Comparison of ENCODE assay signal across 8 cellular contexts in genomic region chr1:225987491-225988316, GRCh38. TPM values are rescaled to one million over a fixed set of nuclear protein-coding genes. Genes with fewer than 3 reads are reported as not detected.
A peak's percentile ranks its signal among the peaks of the same experiment; 100 is the strongest.
DNase-seq lines count a peak whose midpoint lies in the region; ATAC-seq, FAIRE-seq and TF ChIP-seq lines count a peak whose summit lies in the region.

No MANE protein-coding gene starts in this region.

- H3K4me1 ChIP-seq in CD4-positive, CD25-positive, alpha-beta regulatory T cell (ENCODE audit: control insufficient read depth, insufficient read depth, low read length, poor library complexity, severe bottlenecking), result peaks cover 11% of the 10 kb centered on the region
- no peaks in the 10 kb centered on the region for H3K4me1 ChIP-seq in H9 (ENCODE audit: insufficient read depth, low read length)
- H3K4me1 ChIP-seq in OCI-LY7 (ENCODE audit: insufficient read depth, low read length, poor library complexity, severe bottlenecking), result peaks cover 20% of the 10 kb centered on the region
- H3K4me1 ChIP-seq in osteoblast (ENCODE audit: insufficient read depth, low read length), result no peaks in the 10 kb centered on the region

- H3K9me3 Mint-ChIP-seq in CD4-positive, CD25-positive, alpha-beta regulatory T cell, result no peaks in the 10 kb centered on the region
- no peaks in the 10 kb centered on the region for H3K9me3 Mint-ChIP-seq in H9

- H2AK5ac ChIP-seq in H9 (ENCODE audit: insufficient read length, low read length), result no peak overlapping the region

- H3K4me2 ChIP-seq in H9 (ENCODE audit: insufficient read depth, insufficient read length, low read length), result no peak overlapping the region
- H3K4me2 ChIP-seq in OCI-LY7 (ENCODE audit: low read length), result no peak overlapping the region
- H3K4me2 ChIP-seq in osteoblast (ENCODE audit: insufficient read depth, low read length), result no peak overlapping the region

- no peaks in the 10 kb centered on the region for H3K9me2 ChIP-seq in OCI-LY7 (ENCODE audit: insufficient read depth, low read length)

- no peak overlapping the region for H2BK20ac ChIP-seq in H9 (ENCODE audit: low read depth, low read length, poor library complexity, severe bottlenecking)

- H3K4me1 Mint-ChIP-seq in CD4-positive, CD25-positive, alpha-beta regulatory T cell, result peaks cover 19 to 37% (median 27%) of the 10 kb centered on the region in 4 donors
- H3K4me1 Mint-ChIP-seq in H9, result no peaks in the 10 kb centered on the region

- peak overlapping the region in 2 of 3 donors; percentile 2 to 50 for H3K27ac Mint-ChIP-seq in CD4-positive, CD25-positive, alpha-beta regulatory T cell
- H3K27ac Mint-ChIP-seq in H9, result peak overlapping the region in 1 of 3 experiments; percentile 41; a peak in 2 of 7 replicates

- no peak overlapping the region for H2BK5ac ChIP-seq in H9 (ENCODE audit: insufficient read length, low read length)

- no peaks in the 10 kb centered on the region for H3K9me3 ChIP-seq in CD4-positive, CD25-positive, alpha-beta regulatory T cell (ENCODE audit: control insufficient read depth in 2 of 2, low read length in 2 of 2)
- H3K9me3 ChIP-seq in H9 (ENCODE audit: control insufficient read depth, low read depth, low read length), result no peaks in the 10 kb centered on the region
- 0 out of 2 replicates have a peak, but pooled peaks cover 7% of the 10 kb centered on the region for H3K9me3 ChIP-seq in OCI-LY7 (ENCODE audit: low read length)
- H3K9me3 ChIP-seq in osteoblast (ENCODE audit: low read depth, low read length), result no peaks in the 10 kb centered on the region

- H2BK120ac ChIP-seq in H9 (ENCODE audit: low read depth, low read length, poor library complexity, severe bottlenecking), result no peak overlapping the region

- peak in 2 of 3 donors; percentile 50 to 72 for DNase-seq in CD4-positive, CD25-positive, alpha-beta regulatory T cell
- DNase-seq in H9 (no peak), OCI-LY7 (ENCODE audit: low spot score) (peak; percentile 68), osteoblast (ENCODE audit: insufficient read length, low spot score, missing footprints) (peak; percentile 84), NCI-H187 treated with DMSO at 0.1 percent for 48 hours (lab: John Stamatoyannopoulos, UW) (no peak)
- DNase-seq in activated CD4-positive, alpha-beta T cell treated with anti-CD3 and anti-CD28 coated beads, Interleukin-2, amount 50 U/mL, for 4 hours, result no peak
- DNase-seq in activated CD8-positive, alpha-beta memory T cell treated with anti-CD3 and anti-CD28 coated beads, Interleukin-2, amount 50 U/mL, for 48 hours, result no peak

- peak; percentile 92 for FAIRE-seq in endometrium (lab: Jason Lieb, UNC)

- no peak overlapping the region for H3K4me3 ChIP-seq in CD4-positive, CD25-positive, alpha-beta regulatory T cell (ENCODE audit: low read depth, low read length)
- H3K4me3 ChIP-seq in OCI-LY7 (ENCODE audit: low read depth, low read length, poor library complexity, severe bottlenecking) (no peak overlapping the region), osteoblast (ENCODE audit: insufficient read depth, low read length) (no peak overlapping the region)

- no peak overlapping the region for H3K23ac ChIP-seq in H9 (ENCODE audit: insufficient read length, low read depth, low read length)

- no peak overlapping the region for H2AFZ ChIP-seq in H9 (ENCODE audit: low read length)
- no peak overlapping the region for H2AFZ ChIP-seq in OCI-LY7 (ENCODE audit: low read length)
- H2AFZ ChIP-seq in osteoblast (ENCODE audit: low read length), result no peak overlapping the region

- intact Hi-C loops in OCI-LY7 (cut with micrococcal nuclease; ENCODE audit: unreplicated experiment), result no loop called here

- no peaks in the 10 kb centered on the region for H4K20me1 ChIP-seq in H9 (ENCODE audit: control insufficient read depth, insufficient read depth, insufficient read length)
- H4K20me1 ChIP-seq in OCI-LY7 (ENCODE audit: insufficient read depth, low read length), result no peaks in the 10 kb centered on the region
- peaks cover 13% of the 10 kb centered on the region for H4K20me1 ChIP-seq in osteoblast (ENCODE audit: insufficient read depth, low read length)

- no peak overlapping the region for H4K91ac ChIP-seq in H9 (ENCODE audit: insufficient read length, low read depth, low read length)

- H4K5ac ChIP-seq in H9 (ENCODE audit: insufficient read length, low read depth, low read length), result no peak overlapping the region

- CTCF ChIA-PET in OCI-LY7 (lab: Charles Lee; ENCODE audit: unreplicated experiment), result interaction anchor here (0.7 to 1.4 kb wide), 3 partner anchors 8 to 499 kb away, joined by 3 read pairs; partner anchors contain the start of gene PYCR2

- no peak overlapping the region for H3K56ac ChIP-seq in H9 (ENCODE audit: insufficient read length, low read depth, low read length)

- H3K18ac ChIP-seq in H9 (ENCODE audit: insufficient read length, low read depth, low read length), result no peak overlapping the region

- no peak overlapping the region for H2BK15ac ChIP-seq in H9 (ENCODE audit: low read depth, low read length)

- H3K4me3 Mint-ChIP-seq in CD4-positive, CD25-positive, alpha-beta regulatory T cell, result peak overlapping the region in 1 of 4 donors; percentile 3
- no peak overlapping the region for H3K4me3 Mint-ChIP-seq in H9

- TF ChIP-seq CTCF in H9 (conservative IDR thresholded peaks at IDR 0.05) (peak; percentile 83), OCI-LY7 (conservative IDR thresholded peaks at IDR 0.05; ENCODE audit: low read length) (peak; percentile 94), osteoblast (IDR thresholded peaks at IDR 0.05; ENCODE audit: extremely low read depth, low read depth, low read length) (peak; percentile 73)

- peaks cover 48% of the 10 kb centered on the region for H3K36me3 Mint-ChIP-seq in CD4-positive, CD25-positive, alpha-beta regulatory T cell
- H3K36me3 Mint-ChIP-seq in H9 (ENCODE audit: insufficient read depth in 1 of 3, low read depth in 3 of 3), result peaks cover 41 to 83% (median 74%) of the 10 kb centered on the region in 3 experiments

- POLR2A ChIA-PET in OCI-LY7 (lab: Charles Lee), result interaction anchor here (0.5 to 1.9 kb wide), 3 partner anchors 9 to 19 kb away, joined by 3 to 6 read pairs (median 3); partner anchors contain the start of gene SDE2

- H3K23me2 ChIP-seq in H9 (ENCODE audit: insufficient read length, low read depth, low read length, poor library complexity, severe bottlenecking), result no peaks in the 10 kb centered on the region

- no peak overlapping the region for H3K9ac ChIP-seq in H9 (ENCODE audit: extremely low read depth, insufficient read length, low read length)

- no peak overlapping the region for H3K27ac ChIP-seq in CD4-positive, CD25-positive, alpha-beta regulatory T cell (ENCODE audit: insufficient read depth, low read length, poor library complexity, severe bottlenecking)
- H3K27ac ChIP-seq in H9 (ENCODE audit: insufficient read length, low read depth, low read length) (no peak overlapping the region), OCI-LY7 (ENCODE audit: low read depth, low read length, poor library complexity, severe bottlenecking) (no peak overlapping the region), osteoblast (ENCODE audit: low read depth, low read length) (no peak overlapping the region)

- BruUV-seq in OCI-LY7 (replicated peaks; lab: Mats Ljungman, UMichigan), result no TSS peak

- no peaks in the 10 kb centered on the region for H3K27me3 Mint-ChIP-seq in CD4-positive, CD25-positive, alpha-beta regulatory T cell
- H3K27me3 Mint-ChIP-seq in H9 (ENCODE audit: low read depth), result no peaks in the 10 kb centered on the region

- no peak overlapping the region for H4K8ac ChIP-seq in H9 (replicated peaks; ENCODE audit: insufficient read length, low read depth, low read length)

- H2BK12ac ChIP-seq in H9 (ENCODE audit: insufficient read length, low read depth, low read length), result no peak overlapping the region

- WGBS in H9 (ENCODE audit: extremely low coverage, insufficient read length, low lambda C conversion rate), result no CpG with 5 or more reads among the region's 7 CpGs

- H3K4ac ChIP-seq in H9 (ENCODE audit: low read depth, low read length), result no peak overlapping the region

- H3K79me2 ChIP-seq in H9 (ENCODE audit: insufficient read depth, low read length) (no peaks in the 10 kb centered on the region), OCI-LY7 (ENCODE audit: insufficient read depth, low read depth, low read length) (peaks cover 33% of the 10 kb centered on the region), osteoblast (ENCODE audit: insufficient read depth, low read length) (peaks cover 16% of the 10 kb centered on the region)

- H3K79me1 ChIP-seq in H9 (ENCODE audit: insufficient read depth, low read depth, low read length, poor library complexity, severe bottlenecking), result no peaks in the 10 kb centered on the region

- no peaks in the 10 kb centered on the region for H3K27me3 ChIP-seq in CD4-positive, CD25-positive, alpha-beta regulatory T cell (ENCODE audit: control insufficient read depth, insufficient read depth, low read length)
- no peaks in the 10 kb centered on the region for H3K27me3 ChIP-seq in H9 (ENCODE audit: insufficient read depth, low read length)
- H3K27me3 ChIP-seq in osteoblast (ENCODE audit: insufficient read depth, low read length), result no peaks in the 10 kb centered on the region

- no peak overlapping the region for H3T11ph ChIP-seq in H9 (ENCODE audit: low read length)

- H3K36me3 ChIP-seq in CD4-positive, CD25-positive, alpha-beta regulatory T cell (ENCODE audit: control insufficient read depth, insufficient read depth, low read length), result peaks cover 85% of the 10 kb centered on the region
- peaks cover 96% of the 10 kb centered on the region for H3K36me3 ChIP-seq in OCI-LY7 (ENCODE audit: insufficient read depth, low read length)
- H3K36me3 ChIP-seq in osteoblast (ENCODE audit: insufficient read depth, low read length), result peaks cover 79% of the 10 kb centered on the region

- H3K14ac ChIP-seq in H9 (ENCODE audit: insufficient read depth, low read length), result no peak overlapping the region

- ATAC-seq in CD4-positive, CD25-positive, alpha-beta regulatory T cell (ENCODE audit: low read depth in 2 of 2), result peak in 1 of 2 donors; percentile 44

RNA-seq across cellular contexts. Expression of gene SDE2, which starts 11.4 kb away (rescaled TPM):
- 38.1 TPM for total RNA-seq in CD4-positive, CD25-positive, alpha-beta regulatory T cell
- 10 to 100 TPM in 2 of 4 donors, 1 to 10 TPM in 2; 5.9 to 11.6 (median 9.7) TPM for polyA plus RNA-seq in CD4-positive, CD25-positive, alpha-beta regulatory T cell
- 20.5 and 21.7 TPM in 2 replicates for total RNA-seq in H9 (2021)
- total RNA-seq in OCI-LY7 (2014; rRNA removed; shearing (Covaris generic)), result 18.2 and 22.0 TPM in 2 replicates
- total RNA-seq in OCI-LY7 (2022), result 25.0 and 25.4 TPM in 2 replicates
- total RNA-seq in osteoblast, result 16.5 and 19.9 TPM in 2 replicates

RNA-seq across cellular contexts. Expression of gene LEFTY2, which starts 46.7 kb away (rescaled TPM):
- not detected for total RNA-seq in CD4-positive, CD25-positive, alpha-beta regulatory T cell
- polyA plus RNA-seq in CD4-positive, CD25-positive, alpha-beta regulatory T cell, result not detected
- 16.3 and 16.9 TPM in 2 replicates for total RNA-seq in H9 (2021)
- 3.8 and 4.8 TPM in 2 replicates for total RNA-seq in OCI-LY7 (2014; rRNA removed; shearing (Covaris generic))
- 4.3 and 7.3 TPM in 2 replicates for total RNA-seq in OCI-LY7 (2022)
- total RNA-seq in osteoblast, result not detected in 2 replicates

Comparison
In these comparisons a context has a peak if more than half of its experiments do, and no peak if none do; other contexts are left out.
1. DNase-seq: peak in CD4-positive, CD25-positive, alpha-beta regulatory T cell (2 of 3), OCI-LY7 (single experiment) and osteoblast (single experiment); none in H9 (single experiment), NCI-H187 treated with DMSO at 0.1 percent for 48 hours (single experiment), activated CD4-positive, alpha-beta T cell treated with anti-CD3 and anti-CD28 coated beads, Interleukin-2, amount 50 U/mL, for 4 hours (0 of 2) and activated CD8-positive, alpha-beta memory T cell treated with anti-CD3 and anti-CD28 coated beads, Interleukin-2, amount 50 U/mL, for 48 hours (single experiment).
2. Peak in every context shown above with its lines, with median percentiles within 50 percentile points of each other: CTCF ChIP-seq.